9 cellular contexts compared by ENCODE assay signal in the genomic region with DNA sequence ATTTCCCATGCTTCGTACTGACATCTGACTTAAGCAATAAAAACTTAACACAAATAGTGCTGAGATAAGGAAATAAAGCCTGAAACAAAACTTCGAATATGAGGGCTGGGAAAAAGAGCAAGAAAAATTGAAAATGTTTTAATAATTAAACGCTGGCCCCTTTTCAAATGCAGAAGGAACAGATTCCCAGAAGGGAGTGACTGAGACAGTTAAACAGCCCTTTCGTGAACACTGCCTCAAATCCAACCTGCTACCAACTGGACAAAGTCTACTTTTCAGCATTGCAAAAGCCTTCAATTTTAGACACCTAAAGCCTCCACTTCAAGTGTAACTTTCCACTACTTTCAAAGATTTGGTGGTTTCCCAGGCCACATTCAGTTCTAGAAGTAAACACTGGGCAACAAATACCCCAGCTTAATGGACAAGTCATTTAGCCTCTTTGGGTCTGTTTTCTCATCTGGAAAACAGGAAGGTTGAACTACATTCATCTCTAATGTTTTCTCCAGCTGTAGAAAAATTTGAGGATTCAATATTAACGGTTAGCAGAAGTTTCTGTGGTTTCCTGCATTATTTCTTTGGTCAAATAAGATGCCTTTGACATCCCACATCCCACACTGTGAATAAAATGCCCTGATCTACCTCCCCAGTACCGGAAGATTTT. TPM values are rescaled to one million over a fixed set of nuclear protein-coding genes. Genes with fewer than 3 reads are reported as not detected.
A peak's percentile ranks its signal among the peaks of the same experiment; 100 is the strongest.
DNase-seq lines count a peak whose midpoint lies in the region; ATAC-seq, FAIRE-seq and TF ChIP-seq lines count a peak whose summit lies in the region.
"Had no signal": no experiment of that assay in that cellular context is flagged by ENCODE, and none has a peak within 500 bp of the region (broad histone marks: within the 10 kb centered on the region; RNA-seq: fewer than 3 reads in every experiment).

No MANE protein-coding gene starts in this region.

- DNase-seq in NAMALWA (ENCODE audit: low spot score) (peak; percentile 15), endothelial cell of umbilical vein (ENCODE audit: low read depth, low spot score) (peak; percentile 65), small intestine (peak; percentile 51), iPS-NIHi7 (ENCODE audit: extremely low spot score) (no peak), HEK293T (ENCODE audit: extremely low spot score) (no peak)
- DNase-seq in stimulated activated CD4-positive, alpha-beta T cell treated with anti-CD3 and anti-CD28 coated beads, Interleukin-2, amount 100 ng/mL, for 24 hours, result no peak
- no peak for DNase-seq in NK-92 treated with Interleukin-12 subunit alpha and Interleukin-12 subunit beta, amount 100 ng/mL, for 24 hours (lab: John Stamatoyannopoulos, UW)

- H3K4me2 ChIP-seq in endothelial cell of umbilical vein (ENCODE audit: insufficient read depth, low read length), result peak overlapping the region; percentile 49

- dilution Hi-C loops in endothelial cell of umbilical vein (cut with MboI; ENCODE audit: extremely low pct_ligation_motif_present, low sequenced_read_pairs), result no loop called here

- 10 to 25% (median 13%) methylated on average over 6 of the region's 6 CpGs for WGBS in small intestine, 3 donors

- POLR2A ChIA-PET in endothelial cell of umbilical vein (lab: Charles Lee) (no interaction called here), HEK293T (lab: Yijun Ruan, JAX) (no interaction called here)

- H3K4me1 ChIP-seq in endothelial cell of umbilical vein (ENCODE audit: control insufficient read depth, extremely low read depth, insufficient read depth, low read length) (peaks cover 18% of the 10 kb centered on the region), small intestine (ENCODE audit: control insufficient read depth in 2 of 2, insufficient read depth in 1 of 2, low read depth in 1 of 2, low read length in 1 of 2) (peaks cover 5 to 23% of the 10 kb centered on the region in 2 donors)

- H3K36me3 ChIP-seq in endothelial cell of umbilical vein (ENCODE audit: control insufficient read depth in 2 of 2, extremely low read depth in 1 of 2, insufficient read depth in 2 of 2, low read length in 2 of 2), result no peaks in the 10 kb centered on the region
- no peaks in the 10 kb centered on the region for H3K36me3 ChIP-seq in small intestine (ENCODE audit: control insufficient read depth in 2 of 2, insufficient read depth in 2 of 2, low read length in 2 of 2)

- H3K79me2 ChIP-seq in endothelial cell of umbilical vein (ENCODE audit: control insufficient read depth, insufficient read depth, low read length), result peaks cover 4% of the 10 kb centered on the region

- no peak for FAIRE-seq in endothelial cell of umbilical vein (lab: Jason Lieb, UNC)
- no peak for FAIRE-seq in small intestine (lab: Jason Lieb, UNC)
- FAIRE-seq: bronchial epithelial cell had no signal

- no peaks in the 10 kb centered on the region for H4K20me1 ChIP-seq in endothelial cell of umbilical vein (replicated peaks; ENCODE audit: control insufficient read depth, extremely low read depth, insufficient read depth, low read length)

- no TSS peak for BruUV-seq in endothelial cell of umbilical vein (replicated peaks; lab: Mats Ljungman, UMichigan)

- no peak for TF ChIP-seq POLR2A in endothelial cell of umbilical vein (IDR thresholded peaks at IDR 0.05; ENCODE audit: low read depth, low read length)

- no peak for TF ChIP-seq CTCF in endothelial cell of umbilical vein (IDR thresholded peaks at IDR 0.05; ENCODE audit: extremely low read depth in 1 of 2, insufficient read depth in 1 of 2, low read depth in 1 of 2, low read length in 2 of 2)

- H3K27ac ChIP-seq in endothelial cell of umbilical vein (ENCODE audit: insufficient read depth, low read depth, low read length) (no peak overlapping the region), small intestine (ENCODE audit: low read depth in 1 of 2, low read length in 1 of 2) (peak overlapping the region; percentile 80 to 90)

- peak; percentile 37 for ATAC-seq in GM19395 (IDR thresholded peaks at IDR 0.05; ENCODE audit: unreplicated experiment)

- H3K27me3 ChIP-seq in endothelial cell of umbilical vein (ENCODE audit: control insufficient read depth in 2 of 2, insufficient read depth in 2 of 2, low read length in 2 of 2), result no peaks in the 10 kb centered on the region
- no peaks in the 10 kb centered on the region for H3K27me3 ChIP-seq in small intestine (ENCODE audit: control insufficient read depth in 2 of 2, insufficient read depth in 2 of 2, low read length in 2 of 2)

- intact Hi-C loops in endothelial cell of umbilical vein (cut with micrococcal nuclease), result no loop called here

- H3K9ac ChIP-seq in endothelial cell of umbilical vein (replicated peaks; ENCODE audit: extremely low read depth, insufficient read depth, low read length), result no peak overlapping the region

- CTCF ChIA-PET in endothelial cell of umbilical vein (lab: Charles Lee) (no interaction called here), HEK293T (lab: Yijun Ruan, JAX) (no interaction called here)

- H3K9me3 ChIP-seq in endothelial cell of umbilical vein (replicated peaks; ENCODE audit: control insufficient read depth, insufficient read depth, low read length), result no peaks in the 10 kb centered on the region
- no peaks in the 10 kb centered on the region for H3K9me3 ChIP-seq in small intestine (ENCODE audit: control insufficient read depth, low read depth)

- H3K4me3 ChIP-seq in endothelial cell of umbilical vein (replicated peaks in 1 of 3; ENCODE audit: insufficient read depth in 1 of 3, low read depth in 1 of 3, low read length in 3 of 3), result no peak overlapping the region
- H3K4me3 ChIP-seq in small intestine (ENCODE audit: low read depth in 1 of 2, low read length in 2 of 2), result no peak overlapping the region

- no peak overlapping the region for H2AFZ ChIP-seq in endothelial cell of umbilical vein (ENCODE audit: low read depth, low read length)

- H3K9me1 ChIP-seq in endothelial cell of umbilical vein (replicated peaks; ENCODE audit: control insufficient read depth, extremely low read depth, insufficient read depth, low read length), result no peaks in the 10 kb centered on the region

TF ChIP-seq in endothelial cell of umbilical vein, 7 proteins besides CTCF, POLR2A, EP300 and RAD21:
- TF ChIP-seq POLR2AphosphoS5 (IDR thresholded peaks at IDR 0.05; ENCODE audit: insufficient read depth, low read depth, low read length), result no peak
- TF ChIP-seq, protein P1, sequence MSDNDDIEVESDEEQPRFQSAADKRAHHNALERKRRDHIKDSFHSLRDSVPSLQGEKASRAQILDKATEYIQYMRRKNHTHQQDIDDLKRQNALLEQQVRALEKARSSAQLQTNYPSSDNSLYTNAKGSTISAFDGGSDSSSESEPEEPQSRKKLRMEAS (IDR thresholded peaks at IDR 0.05; ENCODE audit: insufficient read depth, insufficient read length), result no peak
- TF ChIP-seq FOS (IDR thresholded peaks at IDR 0.05; ENCODE audit: borderline replicate concordance, insufficient read depth, low read length), result no peak
- no peak for TF ChIP-seq EZH2 (IDR thresholded peaks at IDR 0.05; ENCODE audit: borderline replicate concordance, low read depth, low read length, severe bottlenecking)
- TF ChIP-seq MYC (IDR thresholded peaks at IDR 0.05; ENCODE audit: low read depth, low read length), result no peak

TF ChIP-seq in HEK293T, 16 proteins besides CTCF, POLR2A, EP300 and RAD21:
- no peak for TF ChIP-seq TARDBP (IDR thresholded peaks at IDR 0.05)
- no peak for TF ChIP-seq BHLHE40 (IDR thresholded peaks at IDR 0.05; ENCODE audit: borderline replicate concordance)
- TF ChIP-seq ARNT (IDR thresholded peaks at IDR 0.05), result no peak
- no peak for TF ChIP-seq CTBP1 (IDR thresholded peaks at IDR 0.05; ENCODE audit: borderline replicate concordance)
- TF ChIP-seq, protein P2, sequence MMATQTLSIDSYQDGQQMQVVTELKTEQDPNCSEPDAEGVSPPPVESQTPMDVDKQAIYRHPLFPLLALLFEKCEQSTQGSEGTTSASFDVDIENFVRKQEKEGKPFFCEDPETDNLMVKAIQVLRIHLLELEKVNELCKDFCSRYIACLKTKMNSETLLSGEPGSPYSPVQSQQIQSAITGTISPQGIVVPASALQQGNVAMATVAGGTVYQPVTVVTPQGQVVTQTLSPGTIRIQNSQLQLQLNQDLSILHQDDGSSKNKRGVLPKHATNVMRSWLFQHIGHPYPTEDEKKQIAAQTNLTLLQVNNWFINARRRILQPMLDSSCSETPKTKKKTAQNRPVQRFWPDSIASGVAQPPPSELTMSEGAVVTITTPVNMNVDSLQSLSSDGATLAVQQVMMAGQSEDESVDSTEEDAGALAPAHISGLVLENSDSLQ (IDR thresholded peaks at IDR 0.05), result no peak
- TF ChIP-seq SP1 (IDR thresholded peaks at IDR 0.05), result no peak
- no peak for TF ChIP-seq FOXK2 (IDR thresholded peaks at IDR 0.05)
- TF ChIP-seq NFRKB (IDR thresholded peaks at IDR 0.05), result no peak
- TF ChIP-seq FOXA1 (IDR thresholded peaks at IDR 0.05), result no peak
- no peak for TF ChIP-seq ELF4 (IDR thresholded peaks at IDR 0.05)
- no peak for TF ChIP-seq LEF1 (IDR thresholded peaks at IDR 0.05; ENCODE audit: borderline replicate concordance)
- TF ChIP-seq L3MBTL2 (conservative IDR thresholded peaks at IDR 0.05), result no peak
- TF ChIP-seq ZNF384 (IDR thresholded peaks at IDR 0.05), result no peak
- no peak for TF ChIP-seq HDGF (IDR thresholded peaks at IDR 0.05; ENCODE audit: borderline replicate concordance)
- no peak for TF ChIP-seq SUZ12 (IDR thresholded peaks at IDR 0.05)
- no peak for TF ChIP-seq FOXM1 (IDR thresholded peaks at IDR 0.05; ENCODE audit: borderline replicate concordance)

RNA-seq across cellular contexts. Expression of a gene that starts 11.8 kb away (rescaled TPM):
- total RNA-seq in endothelial cell of umbilical vein, result 14.1 and 14.2 TPM in 2 replicates
- 6.6 and 7.0 TPM in 2 replicates for polyA plus RNA-seq in endothelial cell of umbilical vein
- 8.7 TPM in 2 replicates for polyA plus RNA-seq in endothelial cell of umbilical vein (2011; cell fraction: cytosol; rRNA removed)
- polyA plus RNA-seq in endothelial cell of umbilical vein (2011; cell fraction: nucleus; rRNA removed), result 9.3 and 9.8 TPM in 2 replicates
- polyA plus RNA-seq in endothelial cell of umbilical vein (2012), result 11.3 and 12.1 TPM in 2 replicates
- 38.1 and 39.6 TPM in 2 replicates for polyA minus RNA-seq in endothelial cell of umbilical vein
- 25.9 TPM for polyA minus RNA-seq in endothelial cell of umbilical vein (2011; cell fraction: cytosol; rRNA and poly(A)+ RNA removed)
- 8.9 and 10.1 TPM in 2 replicates for polyA minus RNA-seq in endothelial cell of umbilical vein (2011; cell fraction: nucleus; rRNA and poly(A)+ RNA removed)
- 10 to 100 TPM in 2 of 3 donors, 1 to 10 TPM in 1; 10.0 to 18.5 (median 15.2) TPM for polyA plus RNA-seq in small intestine

Comparison
In these comparisons a context has a peak if more than half of its experiments do, and no peak if none do; other contexts are left out.
1. DNase-seq: peak in NAMALWA (single experiment), endothelial cell of umbilical vein (single experiment) and small intestine (single experiment); none in stimulated activated CD4-positive, alpha-beta T cell treated with anti-CD3 and anti-CD28 coated beads, Interleukin-2, amount 100 ng/mL, for 24 hours (0 of 2), iPS-NIHi7 (single experiment), NK-92 treated with Interleukin-12 subunit alpha and Interleukin-12 subunit beta, amount 100 ng/mL, for 24 hours (single experiment) and HEK293T (single experiment).